In genomic region chr14:25756880-25757279, GRCh38 we compare ENCODE assay signal across 21 cellular contexts.
"Had no signal": no experiment of that assay in that cellular context is flagged by ENCODE, and none has a peak within 500 bp of the region (broad histone marks: within the 10 kb centered on the region; RNA-seq: fewer than 3 reads in every experiment).

No MANE protein-coding gene starts in this region.

- DNase-seq: activated CD4-positive, alpha-beta T cell treated with anti-CD3 and anti-CD28 coated beads, Interleukin-2, amount 10 ng/mL, durations not matched to agents 24 days and 14 days; activated CD8-positive, alpha-beta T cell treated with anti-CD3 and anti-CD28 coated beads for 36 hours; activated naive CD4-positive, alpha-beta T cell treated with Interleukin-2 at 50 U/mL for 16 hours; activated naive CD8-positive, alpha-beta T cell treated with anti-CD3 and anti-CD28 coated beads, Interleukin-2, amount 10 ng/mL, durations not matched to agents 7 days and 5 days; activated T-cell treated with anti-CD3 and anti-CD28 coated beads, Interleukin-2, amount 50 U/mL, for 1 hour; amygdala; effector CD8-positive, alpha-beta T cell; heart left ventricle; kidney glomerular epithelial cell; left ventricle myocardium inferior; mucosa of descending colon; naive B cell; stimulated activated CD4-positive, alpha-beta T cell treated with anti-CD3 and anti-CD28 coated beads, Interleukin-12 subunit alpha, Interleukin-12 subunit beta, amount 100 ng/mL, for 4 hours; stimulated activated CD4-positive, alpha-beta T cell treated with anti-CD3 and anti-CD28 coated beads, Interleukin-1b, Interleukin-23, amount 100 ng/mL, for 48 hours; stimulated activated naive CD4-positive, alpha-beta T cell treated with Interleukin-2 at 50 U/mL for 16 hours; T1000; thyroid gland had no signal

- H3K36me3 ChIP-seq: cardiac muscle cell, gastroesophageal sphincter, heart left ventricle, left ventricle myocardium inferior, prostate gland, right atrium auricular region, thyroid gland had no signal

- H3K27ac ChIP-seq: cardiac muscle cell, gastroesophageal sphincter, heart left ventricle, left ventricle myocardium inferior, prostate gland, right atrium auricular region, thyroid gland had no signal

- H3K4me1 ChIP-seq: gastroesophageal sphincter, heart left ventricle, left ventricle myocardium inferior, prostate gland, right atrium auricular region, thyroid gland had no signal

- H3K4me3 ChIP-seq: cardiac muscle cell, gastroesophageal sphincter, heart left ventricle, left ventricle myocardium inferior, mucosa of descending colon, prostate gland, right atrium auricular region, thyroid gland had no signal

- H3K9me3 ChIP-seq: gastroesophageal sphincter, heart left ventricle, left ventricle myocardium inferior, mucosa of descending colon, prostate gland, right atrium auricular region, thyroid gland had no signal

- H3K27me3 ChIP-seq: cardiac muscle cell, gastroesophageal sphincter, heart left ventricle, right atrium auricular region, thyroid gland had no signal
